ENCODE assay signal across 11 cellular contexts in the genomic region with DNA sequence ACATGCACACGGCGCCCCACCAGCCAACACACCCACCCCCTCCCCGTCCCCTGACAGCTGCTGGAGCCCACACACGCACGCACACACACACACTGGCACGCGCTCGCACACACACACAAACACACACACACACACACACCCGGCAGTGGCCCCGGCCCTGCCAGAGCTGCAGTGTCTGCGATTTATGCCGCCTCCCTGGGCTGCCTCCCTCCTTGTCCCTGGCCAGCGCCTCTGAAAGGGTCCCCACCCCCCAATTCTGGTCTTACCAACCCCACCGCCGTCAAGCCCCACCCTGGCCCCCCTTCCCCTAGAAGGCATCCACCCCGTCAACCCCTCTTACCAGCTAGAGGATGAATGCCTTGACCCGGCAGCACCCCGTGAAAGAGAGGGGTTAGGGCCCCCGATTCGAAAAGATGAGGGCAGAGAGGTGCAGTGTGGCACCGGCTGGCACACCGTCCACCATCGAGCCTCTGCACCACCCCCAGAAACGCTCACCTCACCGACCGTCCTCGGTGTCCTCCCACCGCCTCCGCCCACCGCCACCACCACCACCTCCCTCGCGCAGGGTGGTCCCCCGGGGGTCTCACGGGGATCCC. TPM values are rescaled to one million over a fixed set of nuclear protein-coding genes. Genes with fewer than 3 reads are reported as not detected.
A peak's percentile ranks its signal among the peaks of the same experiment; 100 is the strongest.
DNase-seq lines count a peak whose midpoint lies in the region; ATAC-seq lines count a peak whose summit lies in the region.
"Had no signal": no experiment of that assay in that cellular context is flagged by ENCODE, and none has a peak within 500 bp of the region (broad histone marks: within the 10 kb centered on the region; RNA-seq: fewer than 3 reads in every experiment).

No MANE protein-coding gene starts in this region.

- peaks cover 25% of the 10 kb centered on the region for H3K27me3 ChIP-seq in iPS DF 6.9 (ENCODE audit: control insufficient read depth, insufficient read depth, low read length)

- peaks cover 58% of the 10 kb centered on the region for H3K27me3 Mint-ChIP-seq in activated T-cell treated with anti-CD3 and anti-CD28 coated beads, Interleukin-2, amount 50 U/mL, for 4 hours (ENCODE audit: low read depth)
- peaks cover 52% of the 10 kb centered on the region for H3K27me3 Mint-ChIP-seq in activated naive CD8-positive, alpha-beta T cell treated with anti-CD3 and anti-CD28 coated beads for 36 hours
- H3K27me3 Mint-ChIP-seq in stimulated activated naive B cell treated with anti-CD40 and anti-IgM and Interleukin-4, amounts not matched to agents 10 μg/mL and 1 μg/mL and 100 μg/mL, for 72 hours = peaks cover 71 to 77% of the 10 kb centered on the region in 2 donors

- H3K36me3 Mint-ChIP-seq in activated T-cell treated with anti-CD3 and anti-CD28 coated beads, Interleukin-2, amount 50 U/mL, for 4 hours (ENCODE audit: insufficient read depth) = no peaks in the 10 kb centered on the region
- H3K36me3 Mint-ChIP-seq in activated naive CD8-positive, alpha-beta T cell treated with anti-CD3 and anti-CD28 coated beads for 36 hours = no peaks in the 10 kb centered on the region
- H3K36me3 Mint-ChIP-seq in stimulated activated naive B cell treated with anti-CD40 and anti-IgM and Interleukin-4, amounts not matched to agents 10 μg/mL and 1 μg/mL and 100 μg/mL, for 72 hours = peaks cover 0 to 2% of the 10 kb centered on the region in 2 donors
- H3K36me3 Mint-ChIP-seq: activated CD8-positive, alpha-beta memory T cell treated with anti-CD3 and anti-CD28 coated beads, Interleukin-2, amount 10 ng/mL, durations not matched to agents 7 days and 5 days had no signal

- H3K27ac Mint-ChIP-seq in activated naive CD8-positive, alpha-beta T cell treated with anti-CD3 and anti-CD28 coated beads for 36 hours = no peak overlapping the region
- no peak overlapping the region for H3K27ac Mint-ChIP-seq in stimulated activated naive B cell treated with anti-CD40 and anti-IgM and Interleukin-4, amounts not matched to agents 10 μg/mL and 1 μg/mL and 100 μg/mL, for 72 hours
- H3K27ac Mint-ChIP-seq: activated CD8-positive, alpha-beta memory T cell treated with anti-CD3 and anti-CD28 coated beads, Interleukin-2, amount 10 ng/mL, durations not matched to agents 7 days and 5 days had no signal

- no CpG with 5 or more reads among the region's 34 CpGs for WGBS in iPS DF 6.9 (ENCODE audit: insufficient coverage, insufficient read length)

- no peak overlapping the region for H3K27ac ChIP-seq in iPS DF 6.9 (ENCODE audit: low read length)

- H3K36me3 ChIP-seq in iPS DF 6.9 (ENCODE audit: control insufficient read depth, insufficient read depth, low read length) = no peaks in the 10 kb centered on the region

- DNase-seq in activated T-cell treated with anti-CD3 and anti-CD28 coated beads, Interleukin-2, amount 50 U/mL, for 4 hours = no peak
- DNase-seq in activated T-cell treated with anti-CD3 and anti-CD28 coated beads, Interleukin-2, amount 50 U/mL, for 48 hours = no peak
- DNase-seq in activated naive CD8-positive, alpha-beta T cell treated with anti-CD3 and anti-CD28 coated beads for 36 hours = no peak
- DNase-seq in iPS DF 6.9 (ENCODE audit: low read depth, low spot score) (no peak), GM19238 (ENCODE audit: insufficient read length, low spot score) (no peak), NCI-H510A (lab: John Stamatoyannopoulos, UW) (no peak), H4 (ENCODE audit: low spot score) (no peak)
- no peak for DNase-seq in stimulated activated naive B cell treated with anti-CD40 and anti-IgM and Interleukin-4, amounts not matched to agents 10 μg/mL and 1 μg/mL and 100 μg/mL, for 72 hours
- DNase-seq: activated CD8-positive, alpha-beta memory T cell treated with anti-CD3 and anti-CD28 coated beads, Interleukin-2, amount 10 ng/mL, durations not matched to agents 7 days and 5 days; trophoblast cell had no signal

- H3K4me3 ChIP-seq in iPS DF 6.9 (ENCODE audit: low read length) = peak overlapping the region; percentile 49; the same call in 1 of the 2 replicates

- no peaks in the 10 kb centered on the region for H3K9me3 ChIP-seq in iPS DF 6.9 (ENCODE audit: control insufficient read depth, insufficient read depth, low read length)

- H3K4me1 ChIP-seq in iPS DF 6.9 (ENCODE audit: control insufficient read depth, insufficient read depth, low read length) = peaks cover 8% of the 10 kb centered on the region; the same call in 1 of the 2 replicates

- H3K4me1 Mint-ChIP-seq in activated T-cell treated with anti-CD3 and anti-CD28 coated beads, Interleukin-2, amount 50 U/mL, for 4 hours (ENCODE audit: low read depth) = peaks cover 14% of the 10 kb centered on the region
- H3K4me1 Mint-ChIP-seq in activated naive CD8-positive, alpha-beta T cell treated with anti-CD3 and anti-CD28 coated beads for 36 hours = peaks cover 20% of the 10 kb centered on the region
- peaks cover 22 to 23% of the 10 kb centered on the region in 2 donors for H3K4me1 Mint-ChIP-seq in stimulated activated naive B cell treated with anti-CD40 and anti-IgM and Interleukin-4, amounts not matched to agents 10 μg/mL and 1 μg/mL and 100 μg/mL, for 72 hours

- peak in 1 of 2 donors; percentile 25 for ATAC-seq in activated T-cell treated with anti-CD3 and anti-CD28 coated beads, Interleukin-2, amount 50 U/mL, for 4 hours
- no peak for ATAC-seq in stimulated activated naive B cell treated with anti-CD40 and anti-IgM and Interleukin-4, amounts not matched to agents 10 μg/mL and 1 μg/mL and 100 μg/mL, for 72 hours (replicated peaks)
- ATAC-seq: activated CD8-positive, alpha-beta memory T cell treated with anti-CD3 and anti-CD28 coated beads, Interleukin-2, amount 10 ng/mL, durations not matched to agents 7 days and 5 days had no signal

- peak overlapping the region; percentile 62 for H3K4me3 Mint-ChIP-seq in activated T-cell treated with anti-CD3 and anti-CD28 coated beads, Interleukin-2, amount 50 U/mL, for 4 hours
- H3K4me3 Mint-ChIP-seq in activated naive CD8-positive, alpha-beta T cell treated with anti-CD3 and anti-CD28 coated beads for 36 hours = peak overlapping the region; percentile 59
- peak overlapping the region; percentile 68 for H3K4me3 Mint-ChIP-seq in stimulated activated naive B cell treated with anti-CD40 and anti-IgM and Interleukin-4, amounts not matched to agents 10 μg/mL and 1 μg/mL and 100 μg/mL, for 72 hours
- H3K4me3 Mint-ChIP-seq: activated CD8-positive, alpha-beta memory T cell treated with anti-CD3 and anti-CD28 coated beads, Interleukin-2, amount 10 ng/mL, durations not matched to agents 7 days and 5 days had no signal

- no peaks in the 10 kb centered on the region for H3K9me3 Mint-ChIP-seq in activated T-cell treated with anti-CD3 and anti-CD28 coated beads, Interleukin-2, amount 50 U/mL, for 4 hours
- H3K9me3 Mint-ChIP-seq in activated naive CD8-positive, alpha-beta T cell treated with anti-CD3 and anti-CD28 coated beads for 36 hours = no peaks in the 10 kb centered on the region
- H3K9me3 Mint-ChIP-seq in stimulated activated naive B cell treated with anti-CD40 and anti-IgM and Interleukin-4, amounts not matched to agents 10 μg/mL and 1 μg/mL and 100 μg/mL, for 72 hours = no peaks in the 10 kb centered on the region

RNA-seq across cellular contexts. Expression of gene ELFN2, which starts 0.6 kb away (rescaled TPM):
- under 1 TPM; 0.03 to 0.33 (median 0.05) TPM for total RNA-seq in activated T-cell treated with anti-CD3 and anti-CD28 coated beads, Interleukin-2, amount 50 U/mL, for 4 hours
- under 1 TPM; 0.06 to 0.20 TPM for total RNA-seq in activated naive CD8-positive, alpha-beta T cell treated with anti-CD3 and anti-CD28 coated beads for 36 hours
- total RNA-seq in H4 (2014; rRNA removed; shearing (Covaris generic)) = 0.29 and 0.41 TPM in 2 replicates

RNA-seq across cellular contexts. Expression of gene MFNG, which starts 59.6 kb away (rescaled TPM):
- total RNA-seq in activated T-cell treated with anti-CD3 and anti-CD28 coated beads, Interleukin-2, amount 50 U/mL, for 4 hours = 100 to 1,000 TPM; 157 to 188 (median 184) TPM
- 100 to 1,000 TPM; 193 to 204 TPM for total RNA-seq in activated naive CD8-positive, alpha-beta T cell treated with anti-CD3 and anti-CD28 coated beads for 36 hours
- total RNA-seq in H4 (2014; rRNA removed; shearing (Covaris generic)) = 0.08 TPM in 1 of 2 replicates, not detected in the other
- total RNA-seq: fibroblast of lung had no signal

Comparison
In these comparisons a context has a peak if more than half of its experiments do, and no peak if none do; other contexts are left out.
1. RNA of gene MFNG, which starts 59.6 kb away (total RNA-seq): 193 to 204 TPM in activated naive CD8-positive, alpha-beta T cell treated with anti-CD3 and anti-CD28 coated beads for 36 hours and 157 to 188 TPM in activated T-cell treated with anti-CD3 and anti-CD28 coated beads, Interleukin-2, amount 50 U/mL, for 4 hours; 0.08 TPM in H4; every median in the first group is over 100 times any median in the second.
2. Peak in every context shown above with its lines, with median percentiles within 50 percentile points of each other: H3K4me3 Mint-ChIP-seq.